1 cellular context compared by ENCODE assay signal in the genomic region with DNA sequence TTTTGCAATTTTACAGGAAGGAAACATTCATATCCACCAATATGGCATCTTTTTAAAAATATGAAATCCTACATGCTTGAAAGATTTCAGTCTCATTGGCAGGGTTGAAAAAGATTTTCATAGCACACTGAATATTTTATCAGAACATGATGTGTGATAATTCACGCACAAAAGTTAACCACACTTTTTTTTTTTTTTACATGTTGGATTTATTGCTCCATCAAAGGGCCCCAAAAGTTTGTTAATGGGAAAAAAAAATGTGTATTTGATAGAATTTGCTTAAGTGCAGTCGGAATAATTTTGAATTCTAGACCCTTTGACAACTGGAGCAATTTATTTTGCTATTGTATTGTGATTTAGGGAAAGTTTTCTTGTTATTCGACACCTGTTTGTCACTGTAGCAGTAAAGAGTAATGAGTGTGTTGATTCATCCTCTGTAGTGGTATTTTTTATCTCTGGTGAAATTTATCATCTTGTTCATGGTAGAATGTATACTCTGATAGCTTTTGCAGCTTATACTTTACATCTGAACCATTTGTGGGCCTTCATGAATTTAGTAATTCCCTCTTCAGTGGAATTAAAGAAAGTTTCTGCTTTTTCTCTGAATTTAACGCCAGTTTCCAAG.
TF ChIP-seq lines count a peak whose summit lies in the region.

No MANE protein-coding gene starts in this region.

TF ChIP-seq in HEK293, 187 proteins besides CTCF, POLR2A, EP300 and RAD21 (continued from another document and continues in another):
- TF ChIP-seq, protein P1, sequence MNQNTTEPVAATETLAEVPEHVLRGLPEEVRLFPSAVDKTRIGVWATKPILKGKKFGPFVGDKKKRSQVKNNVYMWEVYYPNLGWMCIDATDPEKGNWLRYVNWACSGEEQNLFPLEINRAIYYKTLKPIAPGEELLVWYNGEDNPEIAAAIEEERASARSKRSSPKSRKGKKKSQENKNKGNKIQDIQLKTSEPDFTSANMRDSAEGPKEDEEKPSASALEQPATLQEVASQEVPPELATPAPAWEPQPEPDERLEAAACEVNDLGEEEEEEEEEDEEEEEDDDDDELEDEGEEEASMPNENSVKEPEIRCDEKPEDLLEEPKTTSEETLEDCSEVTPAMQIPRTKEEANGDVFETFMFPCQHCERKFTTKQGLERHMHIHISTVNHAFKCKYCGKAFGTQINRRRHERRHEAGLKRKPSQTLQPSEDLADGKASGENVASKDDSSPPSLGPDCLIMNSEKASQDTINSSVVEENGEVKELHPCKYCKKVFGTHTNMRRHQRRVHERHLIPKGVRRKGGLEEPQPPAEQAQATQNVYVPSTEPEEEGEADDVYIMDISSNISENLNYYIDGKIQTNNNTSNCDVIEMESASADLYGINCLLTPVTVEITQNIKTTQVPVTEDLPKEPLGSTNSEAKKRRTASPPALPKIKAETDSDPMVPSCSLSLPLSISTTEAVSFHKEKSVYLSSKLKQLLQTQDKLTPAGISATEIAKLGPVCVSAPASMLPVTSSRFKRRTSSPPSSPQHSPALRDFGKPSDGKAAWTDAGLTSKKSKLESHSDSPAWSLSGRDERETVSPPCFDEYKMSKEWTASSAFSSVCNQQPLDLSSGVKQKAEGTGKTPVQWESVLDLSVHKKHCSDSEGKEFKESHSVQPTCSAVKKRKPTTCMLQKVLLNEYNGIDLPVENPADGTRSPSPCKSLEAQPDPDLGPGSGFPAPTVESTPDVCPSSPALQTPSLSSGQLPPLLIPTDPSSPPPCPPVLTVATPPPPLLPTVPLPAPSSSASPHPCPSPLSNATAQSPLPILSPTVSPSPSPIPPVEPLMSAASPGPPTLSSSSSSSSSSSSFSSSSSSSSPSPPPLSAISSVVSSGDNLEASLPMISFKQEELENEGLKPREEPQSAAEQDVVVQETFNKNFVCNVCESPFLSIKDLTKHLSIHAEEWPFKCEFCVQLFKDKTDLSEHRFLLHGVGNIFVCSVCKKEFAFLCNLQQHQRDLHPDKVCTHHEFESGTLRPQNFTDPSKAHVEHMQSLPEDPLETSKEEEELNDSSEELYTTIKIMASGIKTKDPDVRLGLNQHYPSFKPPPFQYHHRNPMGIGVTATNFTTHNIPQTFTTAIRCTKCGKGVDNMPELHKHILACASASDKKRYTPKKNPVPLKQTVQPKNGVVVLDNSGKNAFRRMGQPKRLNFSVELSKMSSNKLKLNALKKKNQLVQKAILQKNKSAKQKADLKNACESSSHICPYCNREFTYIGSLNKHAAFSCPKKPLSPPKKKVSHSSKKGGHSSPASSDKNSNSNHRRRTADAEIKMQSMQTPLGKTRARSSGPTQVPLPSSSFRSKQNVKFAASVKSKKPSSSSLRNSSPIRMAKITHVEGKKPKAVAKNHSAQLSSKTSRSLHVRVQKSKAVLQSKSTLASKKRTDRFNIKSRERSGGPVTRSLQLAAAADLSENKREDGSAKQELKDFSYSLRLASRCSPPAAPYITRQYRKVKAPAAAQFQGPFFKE (tag by site-specific recombination; IDR thresholded peaks at IDR 0.05; ENCODE audit: borderline replicate concordance): no peak
- TF ChIP-seq ZNF335 (tag by site-specific recombination; conservative IDR thresholded peaks at IDR 0.05): peak; percentile 18; the same call in 1 of the 2 replicates
- TF ChIP-seq GFI1B (tag by site-specific recombination; IDR thresholded peaks at IDR 0.05): no peak
- no peak for TF ChIP-seq ZNF561 (tag by site-specific recombination; IDR thresholded peaks at IDR 0.05; ENCODE audit: borderline replicate concordance)
- 0 out of 2 replicates have a peak, but pooled peaks have one; percentile 35 for TF ChIP-seq OSR2 (tag by site-specific recombination; IDR thresholded peaks at IDR 0.05)
- no peak for TF ChIP-seq ZNF76 (tag by site-specific recombination; IDR thresholded peaks at IDR 0.05; ENCODE audit: borderline replicate concordance, low read depth)
- TF ChIP-seq SP7 (tag by site-specific recombination; IDR thresholded peaks at IDR 0.05): no peak
- TF ChIP-seq, protein P2, sequence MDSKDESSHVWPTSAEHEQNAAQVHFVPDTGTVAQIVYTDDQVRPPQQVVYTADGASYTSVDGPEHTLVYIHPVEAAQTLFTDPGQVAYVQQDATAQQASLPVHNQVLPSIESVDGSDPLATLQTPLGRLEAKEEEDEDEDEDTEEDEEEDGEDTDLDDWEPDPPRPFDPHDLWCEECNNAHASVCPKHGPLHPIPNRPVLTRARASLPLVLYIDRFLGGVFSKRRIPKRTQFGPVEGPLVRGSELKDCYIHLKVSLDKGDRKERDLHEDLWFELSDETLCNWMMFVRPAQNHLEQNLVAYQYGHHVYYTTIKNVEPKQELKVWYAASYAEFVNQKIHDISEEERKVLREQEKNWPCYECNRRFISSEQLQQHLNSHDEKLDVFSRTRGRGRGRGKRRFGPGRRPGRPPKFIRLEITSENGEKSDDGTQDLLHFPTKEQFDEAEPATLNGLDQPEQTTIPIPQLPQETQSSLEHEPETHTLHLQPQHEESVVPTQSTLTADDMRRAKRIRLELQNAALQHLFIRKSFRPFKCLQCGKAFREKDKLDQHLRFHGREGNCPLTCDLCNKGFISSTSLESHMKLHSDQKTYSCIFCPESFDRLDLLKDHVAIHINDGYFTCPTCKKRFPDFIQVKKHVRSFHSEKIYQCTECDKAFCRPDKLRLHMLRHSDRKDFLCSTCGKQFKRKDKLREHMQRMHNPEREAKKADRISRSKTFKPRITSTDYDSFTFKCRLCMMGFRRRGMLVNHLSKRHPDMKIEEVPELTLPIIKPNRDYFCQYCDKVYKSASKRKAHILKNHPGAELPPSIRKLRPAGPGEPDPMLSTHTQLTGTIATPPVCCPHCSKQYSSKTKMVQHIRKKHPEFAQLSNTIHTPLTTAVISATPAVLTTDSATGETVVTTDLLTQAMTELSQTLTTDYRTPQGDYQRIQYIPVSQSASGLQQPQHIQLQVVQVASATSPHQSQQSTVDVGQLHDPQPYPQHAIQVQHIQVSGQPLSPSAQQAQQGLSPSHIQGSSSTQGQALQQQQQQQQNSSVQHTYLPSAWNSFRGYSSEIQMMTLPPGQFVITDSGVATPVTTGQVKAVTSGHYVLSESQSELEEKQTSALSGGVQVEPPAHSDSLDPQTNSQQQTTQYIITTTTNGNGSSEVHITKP (tag by site-specific recombination; IDR thresholded peaks at IDR 0.05): no peak
- no peak for TF ChIP-seq ZNF112 (tag by site-specific recombination; IDR thresholded peaks at IDR 0.05)
- TF ChIP-seq ZNF157 (tag by site-specific recombination; IDR thresholded peaks at IDR 0.05): no peak
- TF ChIP-seq, protein P3, sequence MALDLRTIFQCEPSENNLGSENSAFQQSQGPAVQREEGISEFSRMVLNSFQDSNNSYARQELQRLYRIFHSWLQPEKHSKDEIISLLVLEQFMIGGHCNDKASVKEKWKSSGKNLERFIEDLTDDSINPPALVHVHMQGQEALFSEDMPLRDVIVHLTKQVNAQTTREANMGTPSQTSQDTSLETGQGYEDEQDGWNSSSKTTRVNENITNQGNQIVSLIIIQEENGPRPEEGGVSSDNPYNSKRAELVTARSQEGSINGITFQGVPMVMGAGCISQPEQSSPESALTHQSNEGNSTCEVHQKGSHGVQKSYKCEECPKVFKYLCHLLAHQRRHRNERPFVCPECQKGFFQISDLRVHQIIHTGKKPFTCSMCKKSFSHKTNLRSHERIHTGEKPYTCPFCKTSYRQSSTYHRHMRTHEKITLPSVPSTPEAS (tag by site-specific recombination; IDR thresholded peaks at IDR 0.05): no peak
- TF ChIP-seq, protein P4, sequence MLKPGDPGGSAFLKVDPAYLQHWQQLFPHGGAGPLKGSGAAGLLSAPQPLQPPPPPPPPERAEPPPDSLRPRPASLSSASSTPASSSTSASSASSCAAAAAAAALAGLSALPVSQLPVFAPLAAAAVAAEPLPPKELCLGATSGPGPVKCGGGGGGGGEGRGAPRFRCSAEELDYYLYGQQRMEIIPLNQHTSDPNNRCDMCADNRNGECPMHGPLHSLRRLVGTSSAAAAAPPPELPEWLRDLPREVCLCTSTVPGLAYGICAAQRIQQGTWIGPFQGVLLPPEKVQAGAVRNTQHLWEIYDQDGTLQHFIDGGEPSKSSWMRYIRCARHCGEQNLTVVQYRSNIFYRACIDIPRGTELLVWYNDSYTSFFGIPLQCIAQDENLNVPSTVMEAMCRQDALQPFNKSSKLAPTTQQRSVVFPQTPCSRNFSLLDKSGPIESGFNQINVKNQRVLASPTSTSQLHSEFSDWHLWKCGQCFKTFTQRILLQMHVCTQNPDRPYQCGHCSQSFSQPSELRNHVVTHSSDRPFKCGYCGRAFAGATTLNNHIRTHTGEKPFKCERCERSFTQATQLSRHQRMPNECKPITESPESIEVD (tag by site-specific recombination; IDR thresholded peaks at IDR 0.05): peak; percentile 92
- no peak for TF ChIP-seq ZNF311 (tag by site-specific recombination; IDR thresholded peaks at IDR 0.05; ENCODE audit: borderline replicate concordance)
- no peak for TF ChIP-seq ZNF133 (tag by site-specific recombination; IDR thresholded peaks at IDR 0.05)
- TF ChIP-seq ZFP3 (tag by site-specific recombination; IDR thresholded peaks at IDR 0.05; ENCODE audit: low read depth): no peak
- TF ChIP-seq ZNF747 (tag by site-specific recombination; IDR thresholded peaks at IDR 0.05): no peak
- TF ChIP-seq ZNF660 (tag by site-specific recombination; IDR thresholded peaks at IDR 0.05): no peak
- TF ChIP-seq ZNF596 (tag by site-specific recombination; IDR thresholded peaks at IDR 0.05): no peak
- TF ChIP-seq, protein P5, sequence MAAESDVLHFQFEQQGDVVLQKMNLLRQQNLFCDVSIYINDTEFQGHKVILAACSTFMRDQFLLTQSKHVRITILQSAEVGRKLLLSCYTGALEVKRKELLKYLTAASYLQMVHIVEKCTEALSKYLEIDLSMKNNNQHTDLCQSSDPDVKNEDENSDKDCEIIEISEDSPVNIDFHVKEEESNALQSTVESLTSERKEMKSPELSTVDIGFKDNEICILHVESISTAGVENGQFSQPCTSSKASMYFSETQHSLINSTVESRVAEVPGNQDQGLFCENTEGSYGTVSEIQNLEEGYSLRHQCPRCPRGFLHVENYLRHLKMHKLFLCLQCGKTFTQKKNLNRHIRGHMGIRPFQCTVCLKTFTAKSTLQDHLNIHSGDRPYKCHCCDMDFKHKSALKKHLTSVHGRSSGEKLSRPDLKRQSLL (tag by site-specific recombination; IDR thresholded peaks at IDR 0.05): no peak
- no peak for TF ChIP-seq ZNF214 (tag by site-specific recombination; IDR thresholded peaks at IDR 0.05; ENCODE audit: borderline replicate concordance)
- TF ChIP-seq ZNF302 (tag by site-specific recombination; IDR thresholded peaks at IDR 0.05; ENCODE audit: low read depth): no peak
- no peak for TF ChIP-seq GLI2 (tag by site-specific recombination; IDR thresholded peaks at IDR 0.05; ENCODE audit: borderline replicate concordance, low read depth)
- TF ChIP-seq ZNF514 (tag by site-specific recombination; IDR thresholded peaks at IDR 0.05): no peak
- no peak for TF ChIP-seq FEZF1 (tag by site-specific recombination; IDR thresholded peaks at IDR 0.05)
- TF ChIP-seq, protein P6, sequence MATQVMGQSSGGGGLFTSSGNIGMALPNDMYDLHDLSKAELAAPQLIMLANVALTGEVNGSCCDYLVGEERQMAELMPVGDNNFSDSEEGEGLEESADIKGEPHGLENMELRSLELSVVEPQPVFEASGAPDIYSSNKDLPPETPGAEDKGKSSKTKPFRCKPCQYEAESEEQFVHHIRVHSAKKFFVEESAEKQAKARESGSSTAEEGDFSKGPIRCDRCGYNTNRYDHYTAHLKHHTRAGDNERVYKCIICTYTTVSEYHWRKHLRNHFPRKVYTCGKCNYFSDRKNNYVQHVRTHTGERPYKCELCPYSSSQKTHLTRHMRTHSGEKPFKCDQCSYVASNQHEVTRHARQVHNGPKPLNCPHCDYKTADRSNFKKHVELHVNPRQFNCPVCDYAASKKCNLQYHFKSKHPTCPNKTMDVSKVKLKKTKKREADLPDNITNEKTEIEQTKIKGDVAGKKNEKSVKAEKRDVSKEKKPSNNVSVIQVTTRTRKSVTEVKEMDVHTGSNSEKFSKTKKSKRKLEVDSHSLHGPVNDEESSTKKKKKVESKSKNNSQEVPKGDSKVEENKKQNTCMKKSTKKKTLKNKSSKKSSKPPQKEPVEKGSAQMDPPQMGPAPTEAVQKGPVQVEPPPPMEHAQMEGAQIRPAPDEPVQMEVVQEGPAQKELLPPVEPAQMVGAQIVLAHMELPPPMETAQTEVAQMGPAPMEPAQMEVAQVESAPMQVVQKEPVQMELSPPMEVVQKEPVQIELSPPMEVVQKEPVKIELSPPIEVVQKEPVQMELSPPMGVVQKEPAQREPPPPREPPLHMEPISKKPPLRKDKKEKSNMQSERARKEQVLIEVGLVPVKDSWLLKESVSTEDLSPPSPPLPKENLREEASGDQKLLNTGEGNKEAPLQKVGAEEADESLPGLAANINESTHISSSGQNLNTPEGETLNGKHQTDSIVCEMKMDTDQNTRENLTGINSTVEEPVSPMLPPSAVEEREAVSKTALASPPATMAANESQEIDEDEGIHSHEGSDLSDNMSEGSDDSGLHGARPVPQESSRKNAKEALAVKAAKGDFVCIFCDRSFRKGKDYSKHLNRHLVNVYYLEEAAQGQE (tag by site-specific recombination; IDR thresholded peaks at IDR 0.05): no peak
- no peak for TF ChIP-seq ZNF416 (tag by site-specific recombination; IDR thresholded peaks at IDR 0.05)
- TF ChIP-seq PRDM1 (tag by site-specific recombination; IDR thresholded peaks at IDR 0.05): peak; percentile 75
- no peak for TF ChIP-seq ZNF114 (tag by site-specific recombination; IDR thresholded peaks at IDR 0.05)
- no peak for TF ChIP-seq ZNF664 (tag by site-specific recombination; IDR thresholded peaks at IDR 0.05)
- no peak for TF ChIP-seq GLIS2 (tag by site-specific recombination; IDR thresholded peaks at IDR 0.05)
- 0 out of 2 replicates have a peak, but pooled peaks have one; percentile 12 for TF ChIP-seq ZNF629 (tag by site-specific recombination; IDR thresholded peaks at IDR 0.05)
- no peak for TF ChIP-seq KLF7 (tag by site-specific recombination; IDR thresholded peaks at IDR 0.05; ENCODE audit: borderline replicate concordance)
- no peak for TF ChIP-seq ZNF16 (tag by site-specific recombination; IDR thresholded peaks at IDR 0.05; ENCODE audit: low read depth)
- no peak for TF ChIP-seq ZNF521 (tag by site-specific recombination; IDR thresholded peaks at IDR 0.05)
- TF ChIP-seq OVOL3 (tag by site-specific recombination; IDR thresholded peaks at IDR 0.05): no peak
- no peak for TF ChIP-seq EGR2 (tag by site-specific recombination; IDR thresholded peaks at IDR 0.05; ENCODE audit: low read depth)
- TF ChIP-seq TCF7L2 (IDR thresholded peaks at IDR 0.05; ENCODE audit: borderline replicate concordance, low read depth, low read length): no peak
- TF ChIP-seq, protein P7, sequence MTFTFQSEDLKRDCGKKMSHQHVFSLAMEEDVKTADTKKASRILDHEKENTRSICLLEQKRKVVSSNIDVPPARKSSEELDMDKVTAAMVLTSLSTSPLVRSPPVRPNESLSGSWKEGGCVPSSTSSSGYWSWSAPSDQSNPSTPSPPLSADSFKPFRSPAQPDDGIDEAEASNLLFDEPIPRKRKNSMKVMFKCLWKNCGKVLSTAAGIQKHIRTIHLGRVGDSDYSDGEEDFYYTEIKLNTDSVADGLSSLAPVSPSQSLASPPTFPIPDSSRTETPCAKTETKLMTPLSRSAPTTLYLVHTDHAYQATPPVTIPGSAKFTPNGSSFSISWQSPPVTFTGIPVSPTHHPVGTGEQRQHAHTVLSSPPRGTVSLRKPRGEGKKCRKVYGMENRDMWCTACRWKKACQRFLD (tag by site-specific recombination; IDR thresholded peaks at IDR 0.05): no peak
- TF ChIP-seq ZNF701 (tag by site-specific recombination; IDR thresholded peaks at IDR 0.05): no peak
- no peak for TF ChIP-seq ZBTB1 (tag by site-specific recombination; IDR thresholded peaks at IDR 0.05)
- TF ChIP-seq ZXDB (tag by site-specific recombination; IDR thresholded peaks at IDR 0.05): peak; percentile 23; the same call in 1 of the 2 replicates
- TF ChIP-seq ZNF571 (tag by site-specific recombination; IDR thresholded peaks at IDR 0.05): no peak
